ENCODE assay signal across 19 cellular contexts in the genomic region with DNA sequence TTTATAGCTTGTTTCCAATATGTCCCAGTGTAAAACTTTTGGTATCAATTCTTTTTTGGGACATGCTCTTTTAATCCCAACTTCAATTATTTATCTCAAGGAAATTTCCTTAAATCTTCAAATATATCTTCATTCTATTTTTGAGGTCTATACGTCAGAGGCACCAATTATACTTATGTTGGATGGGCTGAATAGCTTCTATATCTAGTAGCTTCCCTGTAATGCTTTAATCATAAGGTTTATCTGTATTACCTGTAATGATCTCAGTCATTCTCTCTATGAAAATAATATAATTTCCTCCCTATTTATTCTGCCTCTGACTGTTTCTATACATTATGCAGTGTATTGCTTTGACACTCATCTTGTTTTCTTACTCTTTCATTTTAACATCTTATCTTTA. TPM values are rescaled to one million over a fixed set of nuclear protein-coding genes. Genes with fewer than 3 reads are reported as not detected.
"Had no signal": no experiment of that assay in that cellular context is flagged by ENCODE, and none has a peak within 500 bp of the region (broad histone marks: within the 10 kb centered on the region; RNA-seq: fewer than 3 reads in every experiment).

No MANE protein-coding gene starts in this region.

- H3K27ac Mint-ChIP-seq: activated CD4-positive, alpha-beta T cell treated with anti-CD3 and anti-CD28 coated beads, Interleukin-2, amount 10 ng/mL, durations not matched to agents 7 days and 5 days; activated CD8-positive, alpha-beta T cell treated with anti-CD3 and anti-CD28 coated beads, Interleukin-2, amount 10 ng/mL, durations not matched to agents 7 days and 5 days; T-helper 1 cell treated with Interleukin-12 subunit alpha and Interleukin-12 subunit beta and Interleukin-4 antibody, amounts not matched to agents 30 μg/mL and 1 μg/mL, for 36 hours had no signal

- H3K4me3 ChIP-seq: left lung, prostate gland, right atrium auricular region, tibial nerve had no signal

- H3K27me3 ChIP-seq: left lung, right atrium auricular region, tibial nerve had no signal

- H3K4me1 ChIP-seq: prostate gland, right atrium auricular region, tibial nerve had no signal

- H3K36me3 ChIP-seq: left lung, prostate gland, right atrium auricular region, tibial nerve had no signal

- H3K9me3 ChIP-seq: prostate gland had no signal

- H3K4me3 Mint-ChIP-seq: activated CD4-positive, alpha-beta T cell treated with anti-CD3 and anti-CD28 coated beads, Interleukin-2, amount 10 ng/mL, durations not matched to agents 7 days and 5 days; activated CD8-positive, alpha-beta T cell treated with anti-CD3 and anti-CD28 coated beads, Interleukin-2, amount 10 ng/mL, durations not matched to agents 7 days and 5 days; activated T-cell treated with anti-CD3 and anti-CD28 coated beads, Interleukin-2, amount 50 U/mL, for 4 hours; stimulated activated naive CD8-positive, alpha-beta T cell treated with anti-CD3 and anti-CD28 coated beads, Interleukin-15, Interleukin-2, amounts not matched to agents 100 ng/mL and 50 ng/mL, for 24 hours; T-helper 1 cell treated with Interleukin-12 subunit alpha and Interleukin-12 subunit beta and Interleukin-4 antibody, amounts not matched to agents 30 μg/mL and 1 μg/mL, for 36 hours had no signal

- ATAC-seq: activated CD4-positive, CD25-positive, alpha-beta regulatory T cell treated with anti-CD3 and anti-CD28 coated beads, Interleukin-2, amount 50 U/mL, for 24 hours; activated CD8-positive, alpha-beta T cell treated with anti-CD3 and anti-CD28 coated beads, Interleukin-2, amount 10 ng/mL, durations not matched to agents 7 days and 5 days; activated T-cell treated with anti-CD3 and anti-CD28 coated beads, Interleukin-2, amount 50 U/mL, for 4 hours; left lung had no signal

- DNase-seq: activated CD4-positive, alpha-beta T cell treated with anti-CD3 and anti-CD28 coated beads, Interleukin-2, amount 10 ng/mL, durations not matched to agents 7 days and 5 days; activated CD8-positive, alpha-beta T cell treated with anti-CD3 and anti-CD28 coated beads, Interleukin-2, amount 10 ng/mL, durations not matched to agents 7 days and 5 days; activated effector memory CD4-positive, alpha-beta T cell treated with Interleukin-2 at 50 U/mL for 16 hours; activated naive CD4-positive, alpha-beta T cell treated with anti-CD3 and anti-CD28 coated beads, Interleukin-2, amount 50 U/mL, for 16 hours; activated T-cell treated with anti-CD3 and anti-CD28 coated beads, Interleukin-2, amount 50 U/mL, for 4 hours; cerebellar nuclear complex; effector CD8-positive, alpha-beta T cell; head of caudate nucleus; left lung; stimulated activated CD4-positive, alpha-beta T cell treated with anti-CD3 and anti-CD28 coated beads, Interleukin-2, amount 100 ng/mL, for 24 hours had no signal

- H3K27ac ChIP-seq: left lung, prostate gland, right atrium auricular region, tibial nerve had no signal

- H3K4me1 Mint-ChIP-seq: activated CD4-positive, alpha-beta T cell treated with anti-CD3 and anti-CD28 coated beads, Interleukin-2, amount 10 ng/mL, durations not matched to agents 7 days and 5 days had no signal

- H3K27me3 Mint-ChIP-seq: activated CD4-positive, alpha-beta T cell treated with anti-CD3 and anti-CD28 coated beads, Interleukin-2, amount 10 ng/mL, durations not matched to agents 7 days and 5 days; stimulated activated naive CD8-positive, alpha-beta T cell treated with anti-CD3 and anti-CD28 coated beads, Interleukin-15, Interleukin-2, amounts not matched to agents 100 ng/mL and 50 ng/mL, for 24 hours had no signal

RNA-seq across cellular contexts. Expression of gene LAMP3, which starts 33.3 kb away (rescaled TPM):
- total RNA-seq: frontal cortex, myocyte, tibial nerve had no signal
- polyA plus RNA-seq: neural cell had no signal
